ENCODE assay signal across 1 cellular context in the genomic region with DNA sequence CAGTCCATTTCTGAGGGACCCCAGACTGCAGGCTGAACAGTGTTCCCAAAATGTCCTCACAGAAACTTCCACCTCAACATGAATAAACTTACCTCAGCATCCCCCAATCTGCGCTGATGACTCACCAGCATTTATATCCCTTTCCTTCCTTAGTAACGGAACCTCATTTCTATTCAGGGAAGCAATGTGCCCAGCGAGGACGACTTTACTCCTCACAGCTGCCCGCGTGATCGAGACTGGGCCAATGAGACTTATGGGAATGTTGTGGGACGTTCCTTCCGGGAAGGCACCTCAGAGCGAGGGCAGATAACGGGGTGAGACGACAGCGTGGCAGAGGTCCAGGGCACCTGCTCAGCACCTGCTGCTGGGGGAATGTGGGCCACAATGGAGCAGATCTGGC.
TF ChIP-seq lines count a peak whose summit lies in the region.

No MANE protein-coding gene starts in this region.

TF ChIP-seq in HepG2, 621 proteins besides CTCF, POLR2A, EP300 and RAD21 (continued from another document):
- no peak for TF ChIP-seq AFF4 (CRISPR knock-in tag; IDR thresholded peaks at IDR 0.05)
- TF ChIP-seq CEBPG (CRISPR knock-in tag; IDR thresholded peaks at IDR 0.05): no peak
- no peak for TF ChIP-seq ZNF234 (CRISPR knock-in tag; conservative IDR thresholded peaks at IDR 0.05)
- no peak for TF ChIP-seq ARNT2 (CRISPR knock-in tag; IDR thresholded peaks at IDR 0.05; ENCODE audit: low read depth)
- TF ChIP-seq KIAA2018 (CRISPR knock-in tag; IDR thresholded peaks at IDR 0.05; ENCODE audit: borderline replicate concordance): no peak
- no peak for TF ChIP-seq ZNF513 (CRISPR knock-in tag; conservative IDR thresholded peaks at IDR 0.05)
- TF ChIP-seq ZNF609 (CRISPR knock-in tag; IDR thresholded peaks at IDR 0.05; ENCODE audit: borderline replicate concordance): no peak
- TF ChIP-seq, protein P1, sequence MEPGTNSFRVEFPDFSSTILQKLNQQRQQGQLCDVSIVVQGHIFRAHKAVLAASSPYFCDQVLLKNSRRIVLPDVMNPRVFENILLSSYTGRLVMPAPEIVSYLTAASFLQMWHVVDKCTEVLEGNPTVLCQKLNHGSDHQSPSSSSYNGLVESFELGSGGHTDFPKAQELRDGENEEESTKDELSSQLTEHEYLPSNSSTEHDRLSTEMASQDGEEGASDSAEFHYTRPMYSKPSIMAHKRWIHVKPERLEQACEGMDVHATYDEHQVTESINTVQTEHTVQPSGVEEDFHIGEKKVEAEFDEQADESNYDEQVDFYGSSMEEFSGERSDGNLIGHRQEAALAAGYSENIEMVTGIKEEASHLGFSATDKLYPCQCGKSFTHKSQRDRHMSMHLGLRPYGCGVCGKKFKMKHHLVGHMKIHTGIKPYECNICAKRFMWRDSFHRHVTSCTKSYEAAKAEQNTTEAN (CRISPR knock-in tag; conservative IDR thresholded peaks at IDR 0.05): no peak
- no peak for TF ChIP-seq KMT2A (CRISPR knock-in tag; IDR thresholded peaks at IDR 0.05)
- TF ChIP-seq ZNF367 (CRISPR knock-in tag; IDR thresholded peaks at IDR 0.05; ENCODE audit: borderline replicate concordance): no peak
- TF ChIP-seq RFX3 (CRISPR knock-in tag; IDR thresholded peaks at IDR 0.05): no peak
- no peak for TF ChIP-seq TAF15 (IDR thresholded peaks at IDR 0.05; ENCODE audit: low read depth, low read length, poor library complexity, severe bottlenecking)
- no peak for TF ChIP-seq NKX3-1 (CRISPR knock-in tag; IDR thresholded peaks at IDR 0.05)
